Comparison of ENCODE assay signal across 8 cellular contexts in genomic region chr19:12723643-12724426, GRCh38. TPM values are rescaled to one million over a fixed set of nuclear protein-coding genes. Genes with fewer than 3 reads are reported as not detected.
A peak's percentile ranks its signal among the peaks of the same experiment; 100 is the strongest.
DNase-seq lines count a peak whose midpoint lies in the region; ATAC-seq and TF ChIP-seq lines count a peak whose summit lies in the region.

TSS of gene TNPO2 (minus strand) at chr19:12723932. CDS start at chr19:12720977, 2,955 bp downstream.

- H2AFZ ChIP-seq in PC-3 (ENCODE audit: low read length), result peak within 1 kb of the TSS; percentile 80

- H3K27ac ChIP-seq in HUES6 (ENCODE audit: low read depth, low read length), result peak within 1 kb of the TSS; percentile 72
- peak within 1 kb of the TSS; percentile 68 for H3K27ac ChIP-seq in PC-3 (ENCODE audit: low read length)
- H3K27ac ChIP-seq in naive thymus-derived CD4-positive, alpha-beta T cell (ENCODE audit: low read depth, low read length), result peak within 1 kb of the TSS; percentile 85

- peaks cover 14% of the 10 kb centered on the region for H3K36me3 Mint-ChIP-seq in activated T-cell treated with anti-CD3 and anti-CD28 coated beads, Interleukin-2, amount 50 U/mL, for 4 hours (ENCODE audit: insufficient read depth)
- H3K36me3 Mint-ChIP-seq in naive thymus-derived CD4-positive, alpha-beta T cell, result peaks cover 0 to 12% (median 0%) of the 10 kb centered on the region in 5 donors

- H3K9ac ChIP-seq in HUES6 (ENCODE audit: low read length), result peak within 1 kb of the TSS; percentile 92
- H3K9ac ChIP-seq in PC-3 (ENCODE audit: low read length), result peak within 1 kb of the TSS; percentile 87

- peaks cover 11% of the 10 kb centered on the region for H3F3A ChIP-seq in PC-3 (ENCODE audit: low read length, unreplicated experiment)

- intact Hi-C loops in PC-3 (cut with micrococcal nuclease), result loop anchor here (1.0 kb wide), 1 partner anchor 9 kb away; no protein-coding TSS in a partner anchor
- intact Hi-C loops in naive thymus-derived CD4-positive, alpha-beta T cell (cut with micrococcal nuclease), result loop anchor here (2.0 to 5.0 kb wide), 6 partner anchors 42 to 213 kb away; partner anchors contain the start of genes CALR (in 2 of the 2), DHPS (in 1 of the 2), MAN2B1 (in 1 of the 2) and WDR83 (in 1 of the 2)

- no TSS peak for BruUV-seq in PC-3 (replicated peaks; lab: Mats Ljungman, UMichigan)

- in situ Hi-C loops in Caki2 (cut with HindIII; ENCODE audit: low pct_unique_long_range_greater_than_20kb, low sequenced_read_pairs), result no loop called here

- POLR2A ChIA-PET in PC-3 (lab: Charles Lee; ENCODE audit: unreplicated experiment), result interaction anchor here (0.6 kb wide), 1 partner anchor 29 kb away, joined by 5 read pairs; no protein-coding TSS in a partner anchor
- POLR2A ChIA-PET in naive thymus-derived CD4-positive, alpha-beta T cell (lab: Charles Lee), result interaction anchor here (0.7 to 6.0 kb wide), 10 partner anchors 10 to 208 kb away, joined by 3 to 129 read pairs (median 4); partner anchors contain the start of genes DHPS, FBXW9, GET3 and JUNB

- peak; percentile 37 for ATAC-seq in PC-3
- peak; percentile 60 to 67 for ATAC-seq in activated T-cell treated with anti-CD3 and anti-CD28 coated beads, Interleukin-2, amount 50 U/mL, for 4 hours
- ATAC-seq in naive thymus-derived CD4-positive, alpha-beta T cell, result peak; percentile 39
- ATAC-seq in stimulated activated naive CD8-positive, alpha-beta T cell treated with anti-CD3 and anti-CD28 coated beads, Interleukin-15, Interleukin-2, amounts not matched to agents 100 U/mL and 50 U/mL, for 24 hours, result peak; percentile 55
- no peak for ATAC-seq in GM21786 (IDR thresholded peaks at IDR 0.05; ENCODE audit: unreplicated experiment)

- H3K4me3 Mint-ChIP-seq in activated T-cell treated with anti-CD3 and anti-CD28 coated beads, Interleukin-2, amount 50 U/mL, for 4 hours, result peak within 1 kb of the TSS; percentile 94
- H3K4me3 Mint-ChIP-seq in naive thymus-derived CD4-positive, alpha-beta T cell, result peak within 1 kb of the TSS; percentile 86 to 96 (median 93)

- H4K20me1 ChIP-seq in PC-3 (ENCODE audit: low read length), result peaks cover 15% of the 10 kb centered on the region; the same call in 1 of the 2 replicates

- H3K4me3 ChIP-seq in HUES6 (ENCODE audit: low read depth, low read length) (peak within 1 kb of the TSS; percentile 84), PC-3 (ENCODE audit: low read length) (peak within 1 kb of the TSS; percentile 89)
- peak within 1 kb of the TSS; percentile 91 for H3K4me3 ChIP-seq in naive thymus-derived CD4-positive, alpha-beta T cell (ENCODE audit: low read length)

- H3K79me2 ChIP-seq in PC-3 (ENCODE audit: low read length), result peaks cover 52% of the 10 kb centered on the region

- no peaks in the 10 kb centered on the region for H3K9me2 ChIP-seq in PC-3 (replicated peaks; ENCODE audit: low read length)

- H3K27me3 Mint-ChIP-seq in activated T-cell treated with anti-CD3 and anti-CD28 coated beads, Interleukin-2, amount 50 U/mL, for 4 hours (ENCODE audit: low read depth), result no peaks in the 10 kb centered on the region
- H3K27me3 Mint-ChIP-seq in naive thymus-derived CD4-positive, alpha-beta T cell, result peaks cover 0 to 2% (median 0%) of the 10 kb centered on the region in 5 donors

- H3K4me1 Mint-ChIP-seq in activated T-cell treated with anti-CD3 and anti-CD28 coated beads, Interleukin-2, amount 50 U/mL, for 4 hours (ENCODE audit: low read depth), result peaks cover 21% of the 10 kb centered on the region
- H3K4me1 Mint-ChIP-seq in naive thymus-derived CD4-positive, alpha-beta T cell, result peaks cover 22 to 41% (median 32%) of the 10 kb centered on the region in 7 donors

- H3K9me3 ChIP-seq in HUES6 (ENCODE audit: control insufficient read depth, insufficient read depth, low read depth, low read length), result no peaks in the 10 kb centered on the region
- H3K9me3 ChIP-seq in PC-3 (ENCODE audit: low read length), result no peaks in the 10 kb centered on the region
- H3K9me3 ChIP-seq in naive thymus-derived CD4-positive, alpha-beta T cell (ENCODE audit: control insufficient read depth in 2 of 3, low read length in 3 of 3), result no peaks in the 10 kb centered on the region

- DNase-seq in Caki2 (ENCODE audit: low read depth) (peak; percentile 66), PC-3 (peak; percentile 74), fibroblast of gingiva (ENCODE audit: low read depth) (peak; percentile 42)
- peak; percentile 63 for DNase-seq in activated T-cell treated with anti-CD3 and anti-CD28 coated beads, Interleukin-2, amount 50 U/mL, for 4 hours
- peak; percentile 32 to 71 (median 56) for DNase-seq in naive thymus-derived CD4-positive, alpha-beta T cell
- peak; percentile 80 for DNase-seq in stimulated activated naive CD8-positive, alpha-beta T cell treated with anti-CD3 and anti-CD28 coated beads, Interleukin-15, Interleukin-2, amounts not matched to agents 100 U/mL and 50 U/mL, for 24 hours

- H3K4me1 ChIP-seq in HUES6 (ENCODE audit: control insufficient read depth, insufficient read depth, low read length) (peaks cover 8% of the 10 kb centered on the region; the same call in 1 of the 2 replicates), PC-3 (ENCODE audit: insufficient read depth, low read length) (peaks cover 28% of the 10 kb centered on the region)
- peaks cover 11 to 16% of the 10 kb centered on the region in 2 donors for H3K4me1 ChIP-seq in naive thymus-derived CD4-positive, alpha-beta T cell (ENCODE audit: control insufficient read depth in 2 of 2, insufficient read depth in 2 of 2, low read length in 2 of 2)

- peak within 1 kb of the TSS; percentile 89 to 97 (median 95) for H3K27ac Mint-ChIP-seq in naive thymus-derived CD4-positive, alpha-beta T cell

- H3K27me3 ChIP-seq in HUES6 (ENCODE audit: control insufficient read depth, insufficient read depth, low read length), result no peaks in the 10 kb centered on the region
- no peaks in the 10 kb centered on the region for H3K27me3 ChIP-seq in PC-3 (ENCODE audit: low read length)
- no peaks in the 10 kb centered on the region for H3K27me3 ChIP-seq in naive thymus-derived CD4-positive, alpha-beta T cell (ENCODE audit: control insufficient read depth in 2 of 2, insufficient read depth in 2 of 2, low read length in 2 of 2)

- H3K36me3 ChIP-seq in HUES6 (ENCODE audit: control insufficient read depth, insufficient read depth, low read length) (peaks cover 15% of the 10 kb centered on the region), PC-3 (ENCODE audit: low read depth, low read length) (peaks cover 14% of the 10 kb centered on the region; the same call in 1 of the 2 replicates)
- peaks cover 2 to 17% (median 4%) of the 10 kb centered on the region in 3 experiments for H3K36me3 ChIP-seq in naive thymus-derived CD4-positive, alpha-beta T cell (ENCODE audit: control insufficient read depth in 2 of 3, insufficient read depth in 3 of 3, low read length in 3 of 3)

- TF ChIP-seq CTCF in PC-3 (conservative IDR thresholded peaks at IDR 0.05; ENCODE audit: low read depth, low read length), result no peak

- H3K4me2 ChIP-seq in PC-3 (ENCODE audit: low read length), result peak within 1 kb of the TSS; percentile 94

- CTCF ChIA-PET in PC-3 (lab: Charles Lee), result interaction anchor here (1.1 kb wide), 1 partner anchor 34 kb away, joined by 5 read pairs; no protein-coding TSS in a partner anchor
- CTCF ChIA-PET in naive thymus-derived CD4-positive, alpha-beta T cell (lab: Charles Lee), result interaction anchor here (0.7 to 3.1 kb wide), 5 partner anchors 10 to 961 kb away, joined by 3 to 13 read pairs (median 3); partner anchors contain the start of gene TRIR

- no peaks in the 10 kb centered on the region for H3K9me3 Mint-ChIP-seq in activated T-cell treated with anti-CD3 and anti-CD28 coated beads, Interleukin-2, amount 50 U/mL, for 4 hours
- H3K9me3 Mint-ChIP-seq in naive thymus-derived CD4-positive, alpha-beta T cell, result peaks cover 0 to 1% (median 0%) of the 10 kb centered on the region in 11 donors

RNA-seq across cellular contexts. Expression of gene TNPO2, which starts in this region (rescaled TPM):
- 35.2 and 39.7 TPM in 2 replicates for total RNA-seq in Caki2 (2014; rRNA removed; shearing (Covaris generic); ENCODE audit: low replicate concordance)
- 50.6 and 73.3 TPM in 2 replicates for total RNA-seq in PC-3 (2014; rRNA removed)
- 100 to 1,000 TPM; 223 to 236 (median 232) TPM for total RNA-seq in activated T-cell treated with anti-CD3 and anti-CD28 coated beads, Interleukin-2, amount 50 U/mL, for 4 hours
- total RNA-seq in naive thymus-derived CD4-positive, alpha-beta T cell, result 10 to 100 TPM; 53.5 to 78.7 (median 62.5) TPM
- 1 to 10 TPM; 2.0 to 3.8 TPM for polyA plus RNA-seq in naive thymus-derived CD4-positive, alpha-beta T cell
